28 cellular contexts compared by ENCODE assay signal in the genomic region with DNA sequence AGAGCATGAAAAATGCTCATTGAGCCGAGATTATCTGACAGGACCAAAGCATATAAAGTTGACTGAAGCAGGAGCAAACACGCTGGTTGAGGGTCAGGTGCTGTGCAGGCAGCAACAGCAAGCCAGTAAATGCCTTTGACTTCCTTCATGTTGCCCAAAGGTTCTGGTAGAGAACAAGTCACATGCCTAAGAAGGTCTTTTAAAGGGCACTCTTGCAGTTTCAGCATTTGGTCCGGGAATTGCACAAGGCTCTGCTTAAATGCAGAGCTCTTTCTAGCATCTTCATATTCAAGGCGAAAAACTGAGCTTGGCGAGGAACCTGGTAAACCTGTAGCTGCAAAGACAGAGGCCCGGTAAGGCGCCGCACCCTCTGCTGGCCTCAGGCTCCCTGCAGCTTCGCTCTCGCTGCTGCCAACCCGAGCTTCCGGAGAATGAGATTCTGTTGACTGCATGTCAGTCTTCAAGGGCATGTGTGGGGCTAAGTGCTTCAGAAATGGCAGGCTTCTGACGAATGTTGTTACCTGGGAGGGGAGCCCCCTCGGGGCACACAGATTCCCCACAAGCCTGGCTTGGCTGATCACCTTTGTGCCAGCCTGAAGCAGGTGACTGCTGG.
"Had no signal": no experiment of that assay in that cellular context is flagged by ENCODE, and none has a peak within 500 bp of the region (broad histone marks: within the 10 kb centered on the region; RNA-seq: fewer than 3 reads in every experiment).

No MANE protein-coding gene starts in this region.

- H3K4me1 Mint-ChIP-seq: activated CD4-positive, alpha-beta T cell treated with anti-CD3 and anti-CD28 coated beads, Interleukin-2, amount 10 ng/mL, durations not matched to agents 24 days and 14 days; activated naive CD8-positive, alpha-beta T cell treated with anti-CD3 and anti-CD28 coated beads for 36 hours; endodermal cell; stimulated activated memory B cell treated with anti-CD40 and anti-IgM and Interleukin-4, amounts not matched to agents 10 μg/mL and 1 μg/mL and 100 μg/mL, for 72 hours; stimulated activated naive CD8-positive, alpha-beta T cell treated with anti-CD3 and anti-CD28 coated beads, Interleukin-15, amount 100 ng/mL, for 72 hours had no signal

- H3K4me3 ChIP-seq: adrenal gland, left lung, mucosa of descending colon, thyroid gland had no signal

- DNase-seq: activated CD4-positive, alpha-beta memory T cell treated with anti-CD3 and anti-CD28 coated beads for 36 hours; activated CD4-positive, alpha-beta T cell treated with anti-CD3 and anti-CD28 coated beads, Interleukin-2, amount 10 ng/mL, durations not matched to agents 24 days and 14 days; activated CD8-positive, alpha-beta memory T cell treated with anti-CD3 and anti-CD28 coated beads, Interleukin-2, amount 50 U/mL, for 4 hours; activated effector memory CD4-positive, alpha-beta T cell treated with anti-CD3 and anti-CD28 coated beads, Interleukin-2, amount 50 U/mL, for 16 hours; activated naive CD4-positive, alpha-beta T cell treated with anti-CD3 and anti-CD28 coated beads for 36 hours; activated naive CD8-positive, alpha-beta T cell treated with anti-CD3 and anti-CD28 coated beads for 36 hours; activated T-cell treated with anti-CD3 and anti-CD28 coated beads, Interleukin-2, amount 50 U/mL, for 1 hour; adrenal gland; aorta; caudate nucleus; endodermal cell; left lung; mucosa of descending colon; stimulated activated CD4-positive, alpha-beta T cell treated with anti-CD3 and anti-CD28 coated beads, Interleukin-4, amount 100 ng/mL, for 24 hours; stimulated activated CD8-positive, alpha-beta memory T cell treated with anti-CD3 and anti-CD28 coated beads, Interleukin-4, amount 100 ng/mL, for 48 hours; stimulated activated naive CD8-positive, alpha-beta T cell treated with anti-CD3 and anti-CD28 coated beads, Interleukin-15, amount 100 ng/mL, for 72 hours; SW 1271; T-helper 9 cell; thyroid gland had no signal

- H3K27me3 ChIP-seq: adrenal gland, brain microvascular endothelial cell, left lung, thyroid gland had no signal

- ATAC-seq: esophagus mucosa; natural killer cell treated with Interleukin-12 subunit alpha and Interleukin-12 subunit beta and Interleukin-15 and Interleukin-18, amount 100 ng/mL, for 72 hours; sciatic nerve; stimulated activated memory B cell treated with anti-CD40 and anti-IgM and Interleukin-4, amounts not matched to agents 10 μg/mL and 1 μg/mL and 100 μg/mL, for 72 hours; stimulated activated naive CD8-positive, alpha-beta T cell treated with anti-CD3 and anti-CD28 coated beads, Interleukin-15, amount 100 ng/mL, for 72 hours had no signal

- H3K4me3 Mint-ChIP-seq: activated CD4-positive, alpha-beta memory T cell treated with anti-CD3 and anti-CD28 coated beads for 36 hours; activated CD4-positive, alpha-beta T cell treated with anti-CD3 and anti-CD28 coated beads, Interleukin-2, amount 10 ng/mL, durations not matched to agents 24 days and 14 days; activated naive CD4-positive, alpha-beta T cell treated with anti-CD3 and anti-CD28 coated beads for 36 hours; activated naive CD8-positive, alpha-beta T cell treated with anti-CD3 and anti-CD28 coated beads for 36 hours; activated T-helper 1 cell treated with anti-CD3 and anti-CD28 coated beads, Interleukin-12 subunit alpha, Interleukin-12 subunit beta, Interleukin-2, Interleukin-4 antibody, amounts not matched to agents 30 ng/mL and 10 ng/mL and 1 ng/mL, durations not matched to agents 14 hours and 24 hours and 36 hours; dendritic cell treated with granulocyte-macrophage colony-stimulating factor and Interleukin-4, amounts not matched to agents 40 ng/mL and 50 ng/mL, for 4 days; endodermal cell; natural killer cell treated with Interleukin-12 subunit alpha and Interleukin-12 subunit beta and Interleukin-15 and Interleukin-18, amount 100 ng/mL, for 72 hours; stimulated activated memory B cell treated with anti-CD40 and anti-IgM and Interleukin-4, amounts not matched to agents 10 μg/mL and 1 μg/mL and 100 μg/mL, for 72 hours; stimulated activated naive CD8-positive, alpha-beta T cell treated with anti-CD3 and anti-CD28 coated beads, Interleukin-15, amount 100 ng/mL, for 72 hours; T-helper 1 cell treated with Interleukin-12 subunit alpha and Interleukin-12 subunit beta and Interleukin-4 antibody, amounts not matched to agents 30 μg/mL and 1 μg/mL, for 36 hours had no signal

- H3K4me1 ChIP-seq: left lung, thyroid gland had no signal

- H3K27ac ChIP-seq: adrenal gland, brain microvascular endothelial cell, left lung, thyroid gland, VCaP had no signal

- H3K9me3 ChIP-seq: adrenal gland, left lung, mucosa of descending colon, thyroid gland had no signal

- H3K36me3 ChIP-seq: adrenal gland, brain microvascular endothelial cell had no signal

- H3K27me3 Mint-ChIP-seq: activated CD4-positive, alpha-beta memory T cell treated with anti-CD3 and anti-CD28 coated beads for 36 hours; activated CD4-positive, alpha-beta T cell treated with anti-CD3 and anti-CD28 coated beads, Interleukin-2, amount 10 ng/mL, durations not matched to agents 24 days and 14 days; activated naive CD8-positive, alpha-beta T cell treated with anti-CD3 and anti-CD28 coated beads for 36 hours; dendritic cell treated with granulocyte-macrophage colony-stimulating factor and Interleukin-4, amounts not matched to agents 40 ng/mL and 50 ng/mL, for 4 days; natural killer cell treated with Interleukin-12 subunit alpha and Interleukin-12 subunit beta and Interleukin-15 and Interleukin-18, amount 100 ng/mL, for 72 hours; stimulated activated memory B cell treated with anti-CD40 and anti-IgM and Interleukin-4, amounts not matched to agents 10 μg/mL and 1 μg/mL and 100 μg/mL, for 72 hours; stimulated activated naive CD8-positive, alpha-beta T cell treated with anti-CD3 and anti-CD28 coated beads, Interleukin-15, amount 100 ng/mL, for 72 hours had no signal

- H3K9me3 Mint-ChIP-seq: activated CD4-positive, alpha-beta memory T cell treated with anti-CD3 and anti-CD28 coated beads for 36 hours; activated CD4-positive, alpha-beta T cell treated with anti-CD3 and anti-CD28 coated beads, Interleukin-2, amount 10 ng/mL, durations not matched to agents 24 days and 14 days; activated naive CD4-positive, alpha-beta T cell treated with anti-CD3 and anti-CD28 coated beads for 36 hours; activated naive CD8-positive, alpha-beta T cell treated with anti-CD3 and anti-CD28 coated beads for 36 hours; activated T-helper 1 cell treated with anti-CD3 and anti-CD28 coated beads, Interleukin-12 subunit alpha, Interleukin-12 subunit beta, Interleukin-2, Interleukin-4 antibody, amounts not matched to agents 30 ng/mL and 10 ng/mL and 1 ng/mL, durations not matched to agents 14 hours and 24 hours and 36 hours; dendritic cell treated with granulocyte-macrophage colony-stimulating factor and Interleukin-4, amounts not matched to agents 40 ng/mL and 50 ng/mL, for 4 days; endodermal cell; natural killer cell treated with Interleukin-12 subunit alpha and Interleukin-12 subunit beta and Interleukin-15 and Interleukin-18, amount 100 ng/mL, for 72 hours; stimulated activated memory B cell treated with anti-CD40 and anti-IgM and Interleukin-4, amounts not matched to agents 10 μg/mL and 1 μg/mL and 100 μg/mL, for 72 hours; stimulated activated naive CD8-positive, alpha-beta T cell treated with anti-CD3 and anti-CD28 coated beads, Interleukin-15, amount 100 ng/mL, for 72 hours had no signal

- H3K27ac Mint-ChIP-seq: activated CD4-positive, alpha-beta memory T cell treated with anti-CD3 and anti-CD28 coated beads for 36 hours; activated CD4-positive, alpha-beta T cell treated with anti-CD3 and anti-CD28 coated beads, Interleukin-2, amount 10 ng/mL, durations not matched to agents 24 days and 14 days; activated naive CD4-positive, alpha-beta T cell treated with anti-CD3 and anti-CD28 coated beads for 36 hours; activated naive CD8-positive, alpha-beta T cell treated with anti-CD3 and anti-CD28 coated beads for 36 hours; activated T-helper 1 cell treated with anti-CD3 and anti-CD28 coated beads, Interleukin-12 subunit alpha, Interleukin-12 subunit beta, Interleukin-2, Interleukin-4 antibody, amounts not matched to agents 30 ng/mL and 10 ng/mL and 1 ng/mL, durations not matched to agents 14 hours and 24 hours and 36 hours; dendritic cell treated with granulocyte-macrophage colony-stimulating factor and Interleukin-4, amounts not matched to agents 40 ng/mL and 50 ng/mL, for 4 days; endodermal cell; natural killer cell treated with Interleukin-12 subunit alpha and Interleukin-12 subunit beta and Interleukin-15 and Interleukin-18, amount 100 ng/mL, for 72 hours; stimulated activated memory B cell treated with anti-CD40 and anti-IgM and Interleukin-4, amounts not matched to agents 10 μg/mL and 1 μg/mL and 100 μg/mL, for 72 hours; T-helper 1 cell treated with Interleukin-12 subunit alpha and Interleukin-12 subunit beta and Interleukin-4 antibody, amounts not matched to agents 30 μg/mL and 1 μg/mL, for 36 hours had no signal
